18 cellular contexts compared by ENCODE assay signal in the genomic region with DNA sequence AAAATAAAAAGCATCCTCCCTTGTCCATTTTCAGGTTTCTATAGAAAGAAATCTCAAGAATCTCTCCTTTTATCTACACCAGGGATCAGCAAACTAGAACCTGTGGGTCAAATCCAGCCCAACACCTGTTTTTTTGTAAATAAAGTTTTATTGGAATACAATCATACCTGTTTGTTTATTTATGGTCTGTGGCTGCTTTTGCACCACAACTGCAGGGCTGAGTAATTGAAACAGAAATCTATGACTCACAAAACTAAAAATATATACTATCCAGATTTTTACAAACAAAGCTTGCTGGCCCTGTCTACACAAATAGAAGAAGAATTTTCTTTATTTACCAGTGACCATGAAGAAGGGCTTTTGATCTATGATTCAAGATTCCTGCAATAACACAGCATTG.
DNase-seq lines count a peak whose midpoint lies in the region; ATAC-seq lines count a peak whose summit lies in the region.
"Had no signal": no experiment of that assay in that cellular context is flagged by ENCODE, and none has a peak within 500 bp of the region (broad histone marks: within the 10 kb centered on the region; RNA-seq: fewer than 3 reads in every experiment).

No MANE protein-coding gene starts in this region.

- POLR2A ChIA-PET in naive thymus-derived CD8-positive, alpha-beta T cell (lab: Charles Lee), result no interaction called here

- intact Hi-C loops in left colon (cut with DNase I, micrococcal nuclease), result no loop called here

- peaks cover 0 to 2% (median 0%) of the 10 kb centered on the region in 9 donors for H3K9me3 Mint-ChIP-seq in naive thymus-derived CD8-positive, alpha-beta T cell
- H3K9me3 Mint-ChIP-seq: activated CD4-positive, alpha-beta memory T cell treated with anti-CD3 and anti-CD28 coated beads, Interleukin-2, amount 10 ng/mL, durations not matched to agents 7 days and 5 days; natural killer cell treated with Interleukin-12 subunit alpha and Interleukin-12 subunit beta and Interleukin-15 and Interleukin-18, amount 100 ng/mL, for 72 hours had no signal

- H3K36me3 Mint-ChIP-seq in naive thymus-derived CD8-positive, alpha-beta T cell, result no peaks in the 10 kb centered on the region
- H3K36me3 Mint-ChIP-seq: natural killer cell treated with Interleukin-12 subunit alpha and Interleukin-12 subunit beta and Interleukin-15 and Interleukin-18, amount 100 ng/mL, for 72 hours had no signal

- DNase-seq in EL (peak; percentile 4), M059J (ENCODE audit: low read depth) (peak; percentile 53), fibroblast of gingiva (ENCODE audit: low read depth) (peak; percentile 23), NCI-H510A treated with DMSO at 0.1 percent for 48 hours (lab: John Stamatoyannopoulos, UW) (no peak), left colon (no peak)
- no peak for DNase-seq in naive thymus-derived CD8-positive, alpha-beta T cell
- DNase-seq: activated CD4-positive, alpha-beta memory T cell treated with anti-CD3 and anti-CD28 coated beads, Interleukin-2, amount 10 ng/mL, durations not matched to agents 7 days and 5 days; activated gamma-delta T cell; Karpas-422; left cardiac atrium; NCI-H2081 treated with DMSO at 0.1 percent for 48 hours; NCI-H82; right cardiac atrium; stimulated activated naive CD4-positive, alpha-beta T cell treated with Interleukin-2 at 50 U/mL for 16 hours; uterus had no signal

- H3K4me1 Mint-ChIP-seq in naive thymus-derived CD8-positive, alpha-beta T cell, result no peaks in the 10 kb centered on the region
- H3K4me1 Mint-ChIP-seq: activated CD4-positive, alpha-beta memory T cell treated with anti-CD3 and anti-CD28 coated beads, Interleukin-2, amount 10 ng/mL, durations not matched to agents 7 days and 5 days had no signal

- H3K4me3 Mint-ChIP-seq in naive thymus-derived CD8-positive, alpha-beta T cell, result no peak overlapping the region
- H3K4me3 Mint-ChIP-seq: activated CD4-positive, alpha-beta memory T cell treated with anti-CD3 and anti-CD28 coated beads, Interleukin-2, amount 10 ng/mL, durations not matched to agents 7 days and 5 days; natural killer cell treated with Interleukin-12 subunit alpha and Interleukin-12 subunit beta and Interleukin-15 and Interleukin-18, amount 100 ng/mL, for 72 hours had no signal

- H3K27me3 Mint-ChIP-seq in naive thymus-derived CD8-positive, alpha-beta T cell, result peaks cover 11 to 43% (median 20%) of the 10 kb centered on the region in 5 donors

- no peak overlapping the region for H3K27ac Mint-ChIP-seq in naive thymus-derived CD8-positive, alpha-beta T cell
- H3K27ac Mint-ChIP-seq: activated CD4-positive, alpha-beta memory T cell treated with anti-CD3 and anti-CD28 coated beads, Interleukin-2, amount 10 ng/mL, durations not matched to agents 7 days and 5 days; natural killer cell treated with Interleukin-12 subunit alpha and Interleukin-12 subunit beta and Interleukin-15 and Interleukin-18, amount 100 ng/mL, for 72 hours had no signal

- ATAC-seq in GM21786 (IDR thresholded peaks at IDR 0.05; ENCODE audit: unreplicated experiment) (peak; percentile 56), GM21737 (IDR thresholded peaks at IDR 0.05; ENCODE audit: unreplicated experiment) (no peak), left colon (no peak)
- no peak for ATAC-seq in naive thymus-derived CD8-positive, alpha-beta T cell
- ATAC-seq: left cardiac atrium; natural killer cell treated with Interleukin-12 subunit alpha and Interleukin-12 subunit beta and Interleukin-15 and Interleukin-18, amount 100 ng/mL, for 72 hours; right cardiac atrium had no signal

Comparison
In these comparisons a context has a peak if more than half of its experiments do, and no peak if none do; other contexts are left out.
1. DNase-seq: peak in EL (single experiment), M059J (single experiment) and fibroblast of gingiva (single experiment); none in naive thymus-derived CD8-positive, alpha-beta T cell (0 of 10), NCI-H510A treated with DMSO at 0.1 percent for 48 hours (single experiment) and left colon (0 of 2).